8 cellular contexts compared by ENCODE assay signal in genomic region chr3:126982522-126983175, GRCh38. TPM values are rescaled to one million over a fixed set of nuclear protein-coding genes. Genes with fewer than 3 reads are reported as not detected.
DNase-seq lines count a peak whose midpoint lies in the region; ATAC-seq and TF ChIP-seq lines count a peak whose summit lies in the region.

TSS of gene PLXNA1 (plus strand) at chr3:126983115. CDS start at chr3:126988594, 5,479 bp downstream.

- no peaks in the 10 kb centered on the region for H3K36me3 Mint-ChIP-seq in osteocyte (ENCODE audit: unreplicated experiment)

- H3K4me2 ChIP-seq in GM23248 (ENCODE audit: unreplicated experiment) = peak within 1 kb of the TSS; percentile 91

- in situ Hi-C loops in GM23248 (cut with MboI) (no loop called here), SK-MEL-5 (cut with HindIII; ENCODE audit: low pct_unique_long_range_greater_than_20kb, low sequenced_read_pairs) (no loop called here)

- H3F3A ChIP-seq in GM23248 (ENCODE audit: insufficient read depth) = no peaks in the 10 kb centered on the region

- peak; percentile 53 for DNase-seq in GDM1 (lab: John Stamatoyannopoulos, UW)
- DNase-seq in GM23248 = peak; percentile 91
- DNase-seq in Kasumi-1 (lab: John Stamatoyannopoulos, UW) = peak; percentile 65 to 70
- peak; percentile 84 for DNase-seq in SK-MEL-5 (ENCODE audit: low read depth, low spot score)
- DNase-seq in activated naive CD4-positive, alpha-beta T cell treated with Interleukin-2 at 50 U/mL for 16 hours = peak; percentile 89
- DNase-seq in glomerular endothelial cell (ENCODE audit: extremely low read depth, low read depth, low spot score) = no peak
- DNase-seq in osteocyte (ENCODE audit: extremely low spot score, unreplicated experiment) = peak; percentile 94
- DNase-seq in thoracic aorta (ENCODE audit: low spot score) = peak; percentile 30

- H3K4me3 ChIP-seq in GM23248 = peak within 1 kb of the TSS; percentile 95
- peak within 1 kb of the TSS; percentile 97 for H3K4me3 ChIP-seq in thoracic aorta

- H3K4me1 ChIP-seq in GM23248 (ENCODE audit: insufficient read depth) = peaks cover 11% of the 10 kb centered on the region
- peaks cover 30 to 47% of the 10 kb centered on the region in 2 donors for H3K4me1 ChIP-seq in thoracic aorta (ENCODE audit: control insufficient read depth in 1 of 2, low read depth in 2 of 2)

- peak; percentile 74 for ATAC-seq in thoracic aorta (ENCODE audit: insufficient number of reproducible peaks, low FRiP score, low read depth)

- peak within 1 kb of the TSS; percentile 30; the same call in 1 of the 2 replicates for H3K27ac ChIP-seq in GM23248
- peak within 1 kb of the TSS; percentile 61 to 76 for H3K27ac ChIP-seq in thoracic aorta

- 1 to 2% methylated on average over 45 to 57 of the region's 88 CpGs for WGBS in GM23248 (ENCODE audit: low coverage in 1 of 2, low lambda C conversion rate in 2 of 2, missing lambda C conversion rate in 2 of 2), 2 experiments

- H3K79me2 ChIP-seq in GM23248 (ENCODE audit: insufficient read depth) = peaks cover 42% of the 10 kb centered on the region

- H3K27ac Mint-ChIP-seq in osteocyte (ENCODE audit: unreplicated experiment) = no peak within 1 kb of the TSS

- H4K20me1 ChIP-seq in GM23248 (ENCODE audit: insufficient read depth) = peaks cover 4% of the 10 kb centered on the region; the same call in 1 of the 2 replicates

- no peaks in the 10 kb centered on the region for H3K36me3 ChIP-seq in GM23248 (ENCODE audit: low read depth)
- no peaks in the 10 kb centered on the region for H3K36me3 ChIP-seq in thoracic aorta

- H2AFZ ChIP-seq in GM23248 = peak within 1 kb of the TSS; percentile 83

- H3K4me3 Mint-ChIP-seq in osteocyte (ENCODE audit: unreplicated experiment) = peak within 1 kb of the TSS; percentile 70

- H3K9ac ChIP-seq in GM23248 = peak within 1 kb of the TSS; percentile 85

- H3K9me2 ChIP-seq in GM23248 (ENCODE audit: insufficient read depth) = no peaks in the 10 kb centered on the region

- peaks cover 27% of the 10 kb centered on the region for H3K4me1 Mint-ChIP-seq in osteocyte (ENCODE audit: unreplicated experiment)

- TF ChIP-seq CTCF in osteocyte (IDR thresholded peaks at IDR 0.05) = peak; percentile 92
- peak; percentile 95 for TF ChIP-seq CTCF in thoracic aorta (IDR thresholded peaks at IDR 0.05)

- no peaks in the 10 kb centered on the region for H3K27me3 Mint-ChIP-seq in osteocyte (ENCODE audit: unreplicated experiment)

- H3K9me3 ChIP-seq in GM23248 (ENCODE audit: low read depth) (no peaks in the 10 kb centered on the region), thoracic aorta (no peaks in the 10 kb centered on the region)

- H3K27me3 ChIP-seq in GM23248 (replicated peaks; ENCODE audit: insufficient read depth) (no peaks in the 10 kb centered on the region), thoracic aorta (replicated peaks; ENCODE audit: insufficient read depth) (no peaks in the 10 kb centered on the region)

- H3K9me3 Mint-ChIP-seq in osteocyte (ENCODE audit: unreplicated experiment) = no peaks in the 10 kb centered on the region

RNA-seq across cellular contexts. Expression of gene PLXNA1, which starts in this region (rescaled TPM):
- total RNA-seq in GM23248 (2014; rRNA removed; shearing (Covaris generic)) = 84.7 and 86.1 TPM in 2 replicates
- polyA plus RNA-seq in GM23248 (2016; fragmentation: Nextera tagmentation; extraction: Ambion mirVana) = 12.4 and 13.4 TPM in 2 replicates
- total RNA-seq in SK-MEL-5 (2014; rRNA removed; shearing (Covaris generic)) = 39.9 and 43.8 TPM in 2 replicates
- 77.8 and 104 TPM in 2 replicates for polyA plus RNA-seq in SK-MEL-5 (2015; cell fraction: cytosol; rRNA removed)
- 195 and 196 TPM in 2 replicates for polyA plus RNA-seq in SK-MEL-5 (2015; cell fraction: nucleus; rRNA removed)
- total RNA-seq in glomerular endothelial cell (39.9 and 50.0 TPM in 2 replicates), osteocyte (60.5 and 65.5 TPM in 2 replicates), thoracic aorta (100 to 1,000 TPM in 1 of 2 donors, 10 to 100 TPM in 1; 70.1 to 102 TPM)
